In the genomic region with DNA sequence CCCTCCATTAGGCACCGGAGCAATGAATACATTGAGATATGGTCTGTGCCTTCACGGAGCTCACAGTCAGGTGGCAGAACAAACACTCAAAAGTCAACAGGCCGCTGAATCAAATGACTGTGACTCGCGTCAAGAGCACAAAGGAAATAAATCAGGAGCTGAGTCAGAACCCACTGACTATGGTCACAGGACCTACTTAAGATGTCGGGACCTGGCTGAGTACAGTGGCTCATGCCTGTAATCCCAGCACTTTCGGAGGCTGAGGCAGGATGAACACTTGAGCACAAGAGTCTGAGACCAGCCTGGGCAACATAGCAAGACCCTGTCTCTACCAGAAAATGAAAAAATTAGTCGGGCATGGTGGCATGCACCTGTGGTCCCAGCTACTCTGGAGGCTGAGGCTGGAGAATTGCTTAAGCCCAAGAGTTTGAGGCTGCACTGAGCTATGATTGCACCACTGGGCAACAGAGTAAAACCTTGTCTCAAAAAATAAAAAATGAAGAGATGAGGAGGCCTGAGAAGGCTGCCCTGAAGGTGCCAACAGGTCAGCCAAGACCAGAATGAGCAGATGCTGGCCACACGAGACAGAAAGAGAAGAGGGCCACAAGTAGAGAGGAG, we compare ENCODE assay signal across 14 cellular contexts. TPM values are rescaled to one million over a fixed set of nuclear protein-coding genes. Genes with fewer than 3 reads are reported as not detected.
DNase-seq lines count a peak whose midpoint lies in the region; ATAC-seq lines count a peak whose summit lies in the region.
"Had no signal": no experiment of that assay in that cellular context is flagged by ENCODE, and none has a peak within 500 bp of the region (broad histone marks: within the 10 kb centered on the region; RNA-seq: fewer than 3 reads in every experiment).

No MANE protein-coding gene starts in this region.

- ATAC-seq in HG02973 (IDR thresholded peaks at IDR 0.05; ENCODE audit: unreplicated experiment) (no peak), HG03378 (IDR thresholded peaks at IDR 0.05; ENCODE audit: unreplicated experiment) (no peak), HG02938 (IDR thresholded peaks at IDR 0.05; ENCODE audit: unreplicated experiment) (no peak)
- ATAC-seq: activated CD8-positive, alpha-beta memory T cell treated with anti-CD3 and anti-CD28 coated beads, Interleukin-2, amount 10 ng/mL, durations not matched to agents 7 days and 5 days; stimulated activated naive CD8-positive, alpha-beta T cell treated with anti-CD3 and anti-CD28 coated beads, Interleukin-15, Interleukin-2, amounts not matched to agents 100 U/mL and 50 U/mL, for 24 hours had no signal

- in situ Hi-C loops in ACHN (cut with HindIII; ENCODE audit: low pct_ligation_motif_present, low pct_unique_long_range_greater_than_20kb, low sequenced_read_pairs): no loop called here

- peak; percentile 60 for DNase-seq in ACHN
- DNase-seq in LHCN-M2 (ENCODE audit: low read depth): peak; percentile 55
- DNase-seq in SW480 (ENCODE audit: low spot score): peak; percentile 13
- peak; percentile 89 for DNase-seq in kidney tubule cell (ENCODE audit: low spot score)
- no peak for DNase-seq in stimulated activated CD4-positive, alpha-beta T cell treated with anti-CD3 and anti-CD28 coated beads, Interleukin-2, amount 100 ng/mL, for 48 hours
- DNase-seq: activated CD8-positive, alpha-beta memory T cell treated with anti-CD3 and anti-CD28 coated beads, Interleukin-2, amount 10 ng/mL, durations not matched to agents 7 days and 5 days; MG63; NCI-H524; SJCRH30; stimulated activated naive CD8-positive, alpha-beta T cell treated with anti-CD3 and anti-CD28 coated beads, Interleukin-15, Interleukin-2, amounts not matched to agents 100 U/mL and 50 U/mL, for 24 hours had no signal

RNA-seq across cellular contexts. Expression of a gene that starts 19.9 kb away (rescaled TPM):
- total RNA-seq in LHCN-M2 (2014; rRNA removed): 2.2 and 2.6 TPM in 2 replicates
- polyA plus RNA-seq in LHCN-M2 (2012): 2.9 TPM
- total RNA-seq: activated CD8-positive, alpha-beta memory T cell treated with anti-CD3 and anti-CD28 coated beads, Interleukin-2, amount 10 ng/mL, durations not matched to agents 7 days and 5 days; cerebellum had no signal

RNA-seq across cellular contexts. Expression of a gene that starts 54.5 kb away (rescaled TPM):
- 15.6 and 19.1 TPM in 2 replicates for total RNA-seq in LHCN-M2 (2014; rRNA removed)
- polyA plus RNA-seq in LHCN-M2 (2012): 13.2 TPM

Comparison
In these comparisons a context has a peak if more than half of its experiments do, and no peak if none do; other contexts are left out.
1. DNase-seq: peak in ACHN (single experiment), LHCN-M2 (single experiment), SW480 (single experiment) and kidney tubule cell (single experiment); none in stimulated activated CD4-positive, alpha-beta T cell treated with anti-CD3 and anti-CD28 coated beads, Interleukin-2, amount 100 ng/mL, for 48 hours (0 of 2).